ENCODE assay signal across 12 cellular contexts in genomic region chr7:69803699-69804516, GRCh38.
DNase-seq lines count a peak whose midpoint lies in the region; ATAC-seq and TF ChIP-seq lines count a peak whose summit lies in the region.
"Had no signal": no experiment of that assay in that cellular context is flagged by ENCODE, and none has a peak within 500 bp of the region (broad histone marks: within the 10 kb centered on the region; RNA-seq: fewer than 3 reads in every experiment).

No MANE protein-coding gene starts in this region.

- H3K27me3 ChIP-seq in heart right ventricle, result no peaks in the 10 kb centered on the region

- no peak overlapping the region for H3K4me3 ChIP-seq in heart right ventricle

- H3K27ac Mint-ChIP-seq in Calu3 (ENCODE audit: unreplicated experiment), result no peak overlapping the region

- 92 to 96% methylated on average over 5 of the region's 5 CpGs for WGBS in heart right ventricle, 2 donors

- no peak overlapping the region for H3K27ac ChIP-seq in heart right ventricle
- H3K27ac ChIP-seq: C4-2B had no signal

- H3K9me3 ChIP-seq in heart right ventricle, result peaks cover 0 to 5% (median 0%) of the 10 kb centered on the region in 11 donors

- ATAC-seq in GM19372 (IDR thresholded peaks at IDR 0.05; ENCODE audit: low read depth, unreplicated experiment) (peak; percentile 85), HG02884 (IDR thresholded peaks at IDR 0.05; ENCODE audit: unreplicated experiment) (peak; percentile 93), heart right ventricle (no peak)

- intact Hi-C loops in heart right ventricle (cut with DNase I), result no loop called here
- intact Hi-C loops in Calu3 (cut with micrococcal nuclease; ENCODE audit: unreplicated experiment), result no loop called here

- H3K27me3 Mint-ChIP-seq in Calu3 (ENCODE audit: unreplicated experiment), result no peaks in the 10 kb centered on the region

- H3K9me3 Mint-ChIP-seq in Calu3 (ENCODE audit: low read depth, unreplicated experiment), result peaks cover 4% of the 10 kb centered on the region

- H3K36me3 ChIP-seq in heart right ventricle, result no peaks in the 10 kb centered on the region

- no peak overlapping the region for H3K4me3 Mint-ChIP-seq in Calu3 (ENCODE audit: low read depth, unreplicated experiment)

- CTCF ChIA-PET in Calu3 (lab: Charles Lee), result no interaction called here

- no peaks in the 10 kb centered on the region for H3K36me3 Mint-ChIP-seq in Calu3 (ENCODE audit: insufficient read depth, unreplicated experiment)

- in situ Hi-C loops in GM13976 (cut with MboI; ENCODE audit: low sequenced_read_pairs, unreplicated experiment), result no loop called here

- TF ChIP-seq CTCF in GM13976 (IDR thresholded peaks at IDR 0.05; ENCODE audit: borderline replicate concordance, control extremely low read depth, extremely low read depth, insufficient read depth, missing control alignments), result no peak
- TF ChIP-seq CTCF in heart right ventricle (IDR thresholded peaks at IDR 0.05), result no peak
- TF ChIP-seq CTCF in Calu3 (IDR thresholded peaks at IDR 0.05; ENCODE audit: unreplicated experiment), result no peak

- BruUV-seq in Calu3 (replicated peaks; lab: Mats Ljungman, UMichigan), result no TSS peak

- peak; percentile 62 for DNase-seq in GM13976 (ENCODE audit: low spot score)
- DNase-seq in NCI-H2029 (lab: John Stamatoyannopoulos, UW), result peak; percentile 83
- DNase-seq in heart right ventricle, result no peak
- DNase-seq in ureter (ENCODE audit: low spot score), result no peak
- DNase-seq in Calu3, result no peak
- no peak for DNase-seq in SIG-M5 (lab: John Stamatoyannopoulos, UW)
- DNase-seq: central memory CD4-positive, alpha-beta T cell; NCI-H1105 treated with DMSO at 0.1 percent for 48 hours; small intestine had no signal

- H3K4me1 Mint-ChIP-seq in Calu3 (ENCODE audit: low read depth, unreplicated experiment), result no peaks in the 10 kb centered on the region

- peaks cover 6 to 28% (median 22%) of the 10 kb centered on the region in 9 donors for H3K4me1 ChIP-seq in heart right ventricle

Comparison
In these comparisons a context has a peak if more than half of its experiments do, and no peak if none do; other contexts are left out.
1. DNase-seq: peak in GM13976 (single experiment) and NCI-H2029 (single experiment); none in heart right ventricle (0 of 2), ureter (single experiment), Calu3 (single experiment) and SIG-M5 (single experiment).
2. ATAC-seq: peak in GM19372 (single experiment) and HG02884 (single experiment); none in heart right ventricle (0 of 8).